10 cellular contexts compared by ENCODE assay signal in genomic region chr3:143535994-143536784, GRCh38.
DNase-seq lines count a peak whose midpoint lies in the region; ATAC-seq, FAIRE-seq and TF ChIP-seq lines count a peak whose summit lies in the region.
"Had no signal": no experiment of that assay in that cellular context is flagged by ENCODE, and none has a peak within 500 bp of the region (broad histone marks: within the 10 kb centered on the region; RNA-seq: fewer than 3 reads in every experiment).

No MANE protein-coding gene starts in this region.

- H3K9me3 ChIP-seq in suprapubic skin, result no peaks in the 10 kb centered on the region

- H3K27ac ChIP-seq in foreskin keratinocyte (no peak overlapping the region), suprapubic skin (no peak overlapping the region)

- no peak for TF ChIP-seq POLR2A in suprapubic skin (IDR thresholded peaks at IDR 0.05)

- H3K36me3 ChIP-seq in suprapubic skin, result no peaks in the 10 kb centered on the region

- no peak overlapping the region for H3K4me3 ChIP-seq in suprapubic skin

- no peaks in the 10 kb centered on the region for H3K4me1 ChIP-seq in foreskin keratinocyte
- peaks cover 31% of the 10 kb centered on the region for H3K4me1 ChIP-seq in suprapubic skin

- no peak for TF ChIP-seq EP300 in suprapubic skin (IDR thresholded peaks at IDR 0.05)

- no peaks in the 10 kb centered on the region for H3K27me3 ChIP-seq in foreskin keratinocyte
- H3K27me3 ChIP-seq in suprapubic skin, result no peaks in the 10 kb centered on the region

- 83% methylated on average over 3 of the region's 3 CpGs for WGBS in suprapubic skin

- peak; percentile 91 for FAIRE-seq in GM18507 (lab: Jason Lieb, UNC)

- peak; percentile 39 for DNase-seq in GM18507 (ENCODE audit: extremely low spot score, insufficient read length, low read depth)
- DNase-seq in foreskin keratinocyte, result no peak
- no peak for DNase-seq in suprapubic skin (ENCODE audit: low spot score in 2 of 2)
- no peak for DNase-seq in foreskin melanocyte
- no peak for DNase-seq in NCI-H446 (lab: John Stamatoyannopoulos, UW)
- DNase-seq in OCI-M2 (lab: John Stamatoyannopoulos, UW; ENCODE audit: unreplicated experiment), result no peak
- DNase-seq: activated CD4-positive, CD25-positive, alpha-beta regulatory T cell; GF-D8 had no signal

- ATAC-seq in GM21423 (IDR thresholded peaks at IDR 0.05; ENCODE audit: unreplicated experiment) (peak; percentile 96), HG03342 (IDR thresholded peaks at IDR 0.05; ENCODE audit: unreplicated experiment) (peak; percentile 98), foreskin keratinocyte (peak; percentile 13)

- no peak for TF ChIP-seq CTCF in foreskin keratinocyte (conservative IDR thresholded peaks at IDR 0.05)
- no peak for TF ChIP-seq CTCF in suprapubic skin (IDR thresholded peaks at IDR 0.05)

Comparison
In these comparisons a context has a peak if more than half of its experiments do, and no peak if none do; other contexts are left out.
1. ATAC-seq: peak in every context shown above with its lines; median percentile 98 in HG03342; 96 in GM21423; 13 in foreskin keratinocyte.